Comparison of ENCODE assay signal across 2 cellular contexts in genomic region chr6:31870385-31870921, GRCh38.
TF ChIP-seq lines count a peak whose summit lies in the region.

No MANE protein-coding gene starts in this region.

TF ChIP-seq in A549, 52 proteins besides CTCF, POLR2A, EP300 and RAD21:
- no peak for TF ChIP-seq HOXB5 (CRISPR knock-in tag; IDR thresholded peaks at IDR 0.05)
- no peak for TF ChIP-seq HOXB13 (CRISPR knock-in tag; IDR thresholded peaks at IDR 0.05; ENCODE audit: low read depth)
- no peak for TF ChIP-seq FOSL2 (IDR thresholded peaks at IDR 0.05)
- TF ChIP-seq FOSL2 (CRISPR knock-in tag; IDR thresholded peaks at IDR 0.05), result no peak
- no peak for TF ChIP-seq SMC3 (IDR thresholded peaks at IDR 0.05)
- TF ChIP-seq POLR2AphosphoS2 (conservative IDR thresholded peaks at IDR 0.05; ENCODE audit: low read length), result no peak
- TF ChIP-seq, protein P1, sequence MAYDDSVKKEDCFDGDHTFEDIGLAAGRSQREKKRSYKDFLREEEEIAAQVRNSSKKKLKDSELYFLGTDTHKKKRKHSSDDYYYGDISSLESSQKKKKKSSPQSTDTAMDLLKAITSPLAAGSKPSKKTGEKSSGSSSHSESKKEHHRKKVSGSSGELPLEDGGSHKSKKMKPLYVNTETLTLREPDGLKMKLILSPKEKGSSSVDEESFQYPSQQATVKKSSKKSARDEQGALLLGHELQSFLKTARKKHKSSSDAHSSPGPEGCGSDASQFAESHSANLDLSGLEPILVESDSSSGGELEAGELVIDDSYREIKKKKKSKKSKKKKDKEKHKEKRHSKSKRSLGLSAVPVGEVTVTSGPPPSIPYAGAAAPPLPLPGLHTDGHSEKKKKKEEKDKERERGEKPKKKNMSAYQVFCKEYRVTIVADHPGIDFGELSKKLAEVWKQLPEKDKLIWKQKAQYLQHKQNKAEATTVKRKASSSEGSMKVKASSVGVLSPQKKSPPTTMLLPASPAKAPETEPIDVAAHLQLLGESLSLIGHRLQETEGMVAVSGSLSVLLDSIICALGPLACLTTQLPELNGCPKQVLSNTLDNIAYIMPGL (CRISPR knock-in tag; IDR thresholded peaks at IDR 0.05; ENCODE audit: borderline replicate concordance), result no peak
- no peak for TF ChIP-seq CBX8 (IDR thresholded peaks at IDR 0.05)
- TF ChIP-seq, protein P2, sequence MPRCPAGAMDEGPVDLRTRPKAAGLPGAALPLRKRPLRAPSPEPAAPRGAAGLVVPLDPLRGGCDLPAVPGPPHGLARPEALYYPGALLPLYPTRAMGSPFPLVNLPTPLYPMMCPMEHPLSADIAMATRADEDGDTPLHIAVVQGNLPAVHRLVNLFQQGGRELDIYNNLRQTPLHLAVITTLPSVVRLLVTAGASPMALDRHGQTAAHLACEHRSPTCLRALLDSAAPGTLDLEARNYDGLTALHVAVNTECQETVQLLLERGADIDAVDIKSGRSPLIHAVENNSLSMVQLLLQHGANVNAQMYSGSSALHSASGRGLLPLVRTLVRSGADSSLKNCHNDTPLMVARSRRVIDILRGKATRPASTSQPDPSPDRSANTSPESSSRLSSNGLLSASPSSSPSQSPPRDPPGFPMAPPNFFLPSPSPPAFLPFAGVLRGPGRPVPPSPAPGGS (IDR thresholded peaks at IDR 0.05), result no peak
- TF ChIP-seq, protein P3, sequence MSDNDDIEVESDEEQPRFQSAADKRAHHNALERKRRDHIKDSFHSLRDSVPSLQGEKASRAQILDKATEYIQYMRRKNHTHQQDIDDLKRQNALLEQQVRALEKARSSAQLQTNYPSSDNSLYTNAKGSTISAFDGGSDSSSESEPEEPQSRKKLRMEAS (IDR thresholded peaks at IDR 0.05), result no peak
- TF ChIP-seq MAZ (IDR thresholded peaks at IDR 0.05; ENCODE audit: borderline replicate concordance, low read depth, low read length), result no peak
- no peak for TF ChIP-seq EHF (CRISPR knock-in tag; IDR thresholded peaks at IDR 0.05)
- no peak for TF ChIP-seq HOXA7 (CRISPR knock-in tag; IDR thresholded peaks at IDR 0.05)
- no peak for TF ChIP-seq CBX2 (IDR thresholded peaks at IDR 0.05; ENCODE audit: borderline replicate concordance, low read depth)
- TF ChIP-seq, protein P4, sequence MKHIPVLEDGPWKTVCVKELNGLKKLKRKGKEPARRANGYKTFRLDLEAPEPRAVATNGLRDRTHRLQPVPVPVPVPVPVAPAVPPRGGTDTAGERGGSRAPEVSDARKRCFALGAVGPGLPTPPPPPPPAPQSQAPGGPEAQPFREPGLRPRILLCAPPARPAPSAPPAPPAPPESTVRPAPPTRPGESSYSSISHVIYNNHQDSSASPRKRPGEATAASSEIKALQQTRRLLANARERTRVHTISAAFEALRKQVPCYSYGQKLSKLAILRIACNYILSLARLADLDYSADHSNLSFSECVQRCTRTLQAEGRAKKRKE (CRISPR knock-in tag; IDR thresholded peaks at IDR 0.05; ENCODE audit: low read depth), result no peak
- TF ChIP-seq MYC (IDR thresholded peaks at IDR 0.05; ENCODE audit: borderline replicate concordance, low read length), result no peak
- no peak for TF ChIP-seq KDM5A (IDR thresholded peaks at IDR 0.05)

TF ChIP-seq in SK-N-SH, 30 proteins besides CTCF, POLR2A, EP300 and RAD21:
- no peak for TF ChIP-seq RCOR1 (IDR thresholded peaks at IDR 0.05; ENCODE audit: low read length)
- TF ChIP-seq PBX3 (IDR thresholded peaks at IDR 0.05), result no peak
- no peak for TF ChIP-seq FOXJ3 (CRISPR knock-in tag; IDR thresholded peaks at IDR 0.05)
- no peak for TF ChIP-seq YY1 (IDR thresholded peaks at IDR 0.05; ENCODE audit: low read depth)
- TF ChIP-seq GATA2 (CRISPR knock-in tag; IDR thresholded peaks at IDR 0.05), result no peak
- TF ChIP-seq IRF3 (IDR thresholded peaks at IDR 0.05; ENCODE audit: low read depth, low read length), result no peak
- TF ChIP-seq GABPA (IDR thresholded peaks at IDR 0.05; ENCODE audit: low read depth), result no peak
- no peak for TF ChIP-seq CHD2 (IDR thresholded peaks at IDR 0.05; ENCODE audit: low read length, partially characterized antibody)
- TF ChIP-seq RXRA (IDR thresholded peaks at IDR 0.05; ENCODE audit: borderline replicate concordance, low read depth), result no peak
- no peak for TF ChIP-seq NRF1 (IDR thresholded peaks at IDR 0.05; ENCODE audit: low read depth, low read length)
- no peak for TF ChIP-seq JUND (IDR thresholded peaks at IDR 0.05)
TF ChIP-seq in SK-N-SH: peak in this region for 0.
